ENCODE assay signal across 11 cellular contexts in the genomic region with DNA sequence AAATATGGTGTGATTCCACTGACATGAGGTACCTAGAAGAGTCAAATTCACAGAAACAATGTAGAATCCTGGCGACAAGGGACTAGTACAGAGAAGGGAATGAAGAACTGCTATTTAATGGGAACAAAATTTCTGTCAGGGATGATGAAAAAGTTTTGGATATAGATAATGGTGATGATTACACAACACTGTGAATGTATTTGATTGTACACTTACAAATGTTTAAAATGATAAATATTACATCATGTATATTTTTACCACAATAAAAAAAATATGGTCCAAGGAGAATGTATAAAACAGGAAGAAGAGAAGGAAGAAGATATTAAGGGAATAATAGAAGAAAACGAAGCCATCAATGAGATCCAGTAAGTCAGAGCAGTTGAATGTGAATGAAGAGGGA.
"Had no signal": no experiment of that assay in that cellular context is flagged by ENCODE, and none has a peak within 500 bp of the region (broad histone marks: within the 10 kb centered on the region; RNA-seq: fewer than 3 reads in every experiment).

No MANE protein-coding gene starts in this region.

- FAIRE-seq: H1, H54 had no signal

- H3K4me2 ChIP-seq: GM23338 had no signal

- H3K9ac ChIP-seq: GM23248 had no signal

- H3K9me3 ChIP-seq: HAP-1 had no signal

- H2AFZ ChIP-seq: GM23248 had no signal

- H3K36me3 ChIP-seq: HAP-1 had no signal

- H3K4me3 ChIP-seq: GM23248, GM23338, HAP-1 had no signal

- H3K27ac ChIP-seq: GM23248 had no signal

- H3K4me1 ChIP-seq: HAP-1 had no signal

- DNase-seq: GM23248, GOT3, H7, H9, HCEC 1CT, HFFc6 had no signal

- ATAC-seq: GM23338, HCT116 had no signal
